Comparison of ENCODE assay signal across 8 cellular contexts in genomic region chr19:17469092-17469370, GRCh38. TPM values are rescaled to one million over a fixed set of nuclear protein-coding genes. Genes with fewer than 3 reads are reported as not detected.
DNase-seq lines count a peak whose midpoint lies in the region; ATAC-seq and TF ChIP-seq lines count a peak whose summit lies in the region.

No MANE protein-coding gene starts in this region.

- H3K4me1 ChIP-seq in right lobe of liver (no peaks in the 10 kb centered on the region), tibial nerve (peaks cover 0 to 60% (median 19%) of the 10 kb centered on the region in 4 donors)

- no peak for ATAC-seq in right lobe of liver
- no peak for ATAC-seq in GM21381 (IDR thresholded peaks at IDR 0.05; ENCODE audit: unreplicated experiment)
- ATAC-seq in HG02759 (IDR thresholded peaks at IDR 0.05; ENCODE audit: unreplicated experiment), result no peak

- peak overlapping the region; percentile 84 for H3K4me3 Mint-ChIP-seq in activated naive CD4-positive, alpha-beta T cell treated with anti-CD3 and anti-CD28 coated beads for 36 hours

- WGBS in right lobe of liver (ENCODE audit: insufficient coverage, low coverage, low lambda C conversion rate, missing lambda C conversion rate), result 6% methylated on average over 7 of the region's 11 CpGs
- 3 to 4% methylated on average over 11 of the region's 11 CpGs for WGBS in tibial nerve, 2 donors

- no peak overlapping the region for H3K27ac Mint-ChIP-seq in activated naive CD4-positive, alpha-beta T cell treated with anti-CD3 and anti-CD28 coated beads for 36 hours

- H3K27me3 Mint-ChIP-seq in activated naive CD4-positive, alpha-beta T cell treated with anti-CD3 and anti-CD28 coated beads for 36 hours (ENCODE audit: low read depth), result no peaks in the 10 kb centered on the region

- no peaks in the 10 kb centered on the region for H3K9me3 ChIP-seq in right lobe of liver
- H3K9me3 ChIP-seq in tibial nerve, result no peaks in the 10 kb centered on the region

- H3K27me3 ChIP-seq in right lobe of liver (no peaks in the 10 kb centered on the region), tibial nerve (no peaks in the 10 kb centered on the region)

- no peak for DNase-seq in activated naive CD4-positive, alpha-beta T cell treated with anti-CD3 and anti-CD28 coated beads for 36 hours
- no peak for DNase-seq in activated naive CD4-positive, alpha-beta T cell (lab: John Stamatoyannopoulos, UW)
- no peak for DNase-seq in astrocyte of the spinal cord (ENCODE audit: low read depth, low spot score)
- no peak for DNase-seq in right lobe of liver
- no peak for DNase-seq in tibial nerve (ENCODE audit: low spot score in 2 of 2)
- DNase-seq in central memory CD4-positive, alpha-beta T cell, result no peak

- H3K27ac ChIP-seq in right lobe of liver, result peak overlapping the region in 2 of 3 donors; percentile 13 to 60
- H3K27ac ChIP-seq in tibial nerve, result peak overlapping the region; percentile 85 to 97 (median 91)

- no peaks in the 10 kb centered on the region for H3K9me3 Mint-ChIP-seq in activated naive CD4-positive, alpha-beta T cell treated with anti-CD3 and anti-CD28 coated beads for 36 hours

- in situ Hi-C loops in astrocyte of the spinal cord (cut with HindIII; ENCODE audit: low sequenced_read_pairs), result no loop called here

- intact Hi-C loops in activated naive CD4-positive, alpha-beta T cell treated with anti-CD3 and anti-CD28 coated beads for 36 hours (cut with micrococcal nuclease), result loop anchor here (1.0 kb wide), 2 partner anchors 19 to 42 kb away; partner anchors contain the start of gene PGLS
- intact Hi-C loops in right lobe of liver (cut with DNase I), result no loop called here

- TF ChIP-seq CTCF in astrocyte of the spinal cord (IDR thresholded peaks at IDR 0.05; ENCODE audit: low read depth, low read length) (no peak), right lobe of liver (IDR thresholded peaks at IDR 0.05) (no peak), tibial nerve (IDR thresholded peaks at IDR 0.05) (no peak)

- CTCF ChIA-PET in activated naive CD4-positive, alpha-beta T cell treated with anti-CD3 and anti-CD28 coated beads for 36 hours (lab: Charles Lee), result interaction anchor here (0.5 to 0.8 kb wide), 2 partner anchors 27 to 86 kb away, joined by 4 to 6 read pairs; no protein-coding TSS in a partner anchor

- TF ChIP-seq POLR2A in right lobe of liver (IDR thresholded peaks at IDR 0.05) (no peak), tibial nerve (IDR thresholded peaks at IDR 0.05) (no peak)

- H3K4me3 ChIP-seq in astrocyte of the spinal cord (ENCODE audit: low read depth, low read length) (peak overlapping the region; percentile 66), right lobe of liver (peak overlapping the region; percentile 65 to 85 (median 83)), tibial nerve (peak overlapping the region; percentile 50 to 88 (median 75))

- H3K36me3 ChIP-seq in right lobe of liver (no peaks in the 10 kb centered on the region), tibial nerve (no peaks in the 10 kb centered on the region)

- TF ChIP-seq EP300 in tibial nerve (IDR thresholded peaks at IDR 0.05), result no peak

- H3K36me3 Mint-ChIP-seq in activated naive CD4-positive, alpha-beta T cell treated with anti-CD3 and anti-CD28 coated beads for 36 hours (ENCODE audit: low read depth), result no peaks in the 10 kb centered on the region

- peaks cover 26% of the 10 kb centered on the region for H3K4me1 Mint-ChIP-seq in activated naive CD4-positive, alpha-beta T cell treated with anti-CD3 and anti-CD28 coated beads for 36 hours (ENCODE audit: low read depth)

RNA-seq across cellular contexts. Expression of gene SLC27A1, which starts 1.3 kb away (rescaled TPM):
- total RNA-seq in activated naive CD4-positive, alpha-beta T cell treated with anti-CD3 and anti-CD28 coated beads for 36 hours, result 1 to 10 TPM; 1.2 to 1.7 TPM
- total RNA-seq in right lobe of liver, result 10 to 100 TPM in 1 of 6 experiments, 1 to 10 TPM in 5; 5.1 to 12.3 (median 6.1) TPM
- total RNA-seq in tibial nerve, result 10 to 100 TPM; 30.6 to 69.3 (median 55.9) TPM

RNA-seq across cellular contexts. Expression of gene NXNL1, which starts 8.3 kb away (rescaled TPM):
- not detected for total RNA-seq in activated naive CD4-positive, alpha-beta T cell treated with anti-CD3 and anti-CD28 coated beads for 36 hours
- total RNA-seq in right lobe of liver (not detected), tibial nerve (under 1 TPM in 1 of 4 donors, not detected in 3; 0.44 TPM)

RNA-seq across cellular contexts. Expression of gene TMEM221, which starts 20.6 kb away (rescaled TPM):
- total RNA-seq in activated naive CD4-positive, alpha-beta T cell treated with anti-CD3 and anti-CD28 coated beads for 36 hours, result not detected
- total RNA-seq in right lobe of liver, result under 1 TPM in 3 of 6 experiments, not detected in 3; 0.12 to 0.19 (median 0.16) TPM
- 1 to 10 TPM in 1 of 4 donors, under 1 TPM in 2, not detected in 1; 0.21 to 2.0 (median 0.30) TPM for total RNA-seq in tibial nerve

RNA-seq across cellular contexts. Expression of gene PGLS, which starts 42.4 kb away (rescaled TPM):
- 10 to 100 TPM; 54.5 to 58.0 TPM for total RNA-seq in activated naive CD4-positive, alpha-beta T cell treated with anti-CD3 and anti-CD28 coated beads for 36 hours
- total RNA-seq in right lobe of liver, result 10 to 100 TPM; 31.7 to 60.0 (median 38.8) TPM
- 10 to 100 TPM; 82.2 to 96.7 (median 92.2) TPM for total RNA-seq in tibial nerve

RNA-seq across cellular contexts. Expression of gene MVB12A, which starts 49.2 kb away (rescaled TPM):
- total RNA-seq in activated naive CD4-positive, alpha-beta T cell treated with anti-CD3 and anti-CD28 coated beads for 36 hours, result 10 to 100 TPM; 29.3 to 32.1 TPM
- total RNA-seq in right lobe of liver (10 to 100 TPM; 13.5 to 38.0 (median 15.8) TPM), tibial nerve (10 to 100 TPM; 42.8 to 87.9 (median 51.9) TPM)
